ENCODE assay signal across 22 cellular contexts in genomic region chrX:24002792-24003191, GRCh38. TPM values are rescaled to one million over a fixed set of nuclear protein-coding genes. Genes with fewer than 3 reads are reported as not detected.
DNase-seq lines count a peak whose midpoint lies in the region; ATAC-seq, FAIRE-seq and TF ChIP-seq lines count a peak whose summit lies in the region.
"Had no signal": no experiment of that assay in that cellular context is flagged by ENCODE, and none has a peak within 500 bp of the region (broad histone marks: within the 10 kb centered on the region; RNA-seq: fewer than 3 reads in every experiment).

No MANE protein-coding gene starts in this region.

- H3K79me2 ChIP-seq in H9 (ENCODE audit: insufficient read depth, low read length), result no peaks in the 10 kb centered on the region

- no peak overlapping the region for H3K4ac ChIP-seq in H9 (ENCODE audit: low read depth, low read length)

- no peaks in the 10 kb centered on the region for H3K23me2 ChIP-seq in H9 (ENCODE audit: insufficient read length, low read depth, low read length, poor library complexity, severe bottlenecking)

- no peak overlapping the region for H3T11ph ChIP-seq in H9 (ENCODE audit: low read length)

- WGBS in H9 (ENCODE audit: extremely low coverage, insufficient read length, low lambda C conversion rate), result no CpG with 5 or more reads among the region's 2 CpGs

- H3K27me3 Mint-ChIP-seq in H9 (ENCODE audit: low read depth), result no peaks in the 10 kb centered on the region
- H3K27me3 Mint-ChIP-seq: CD4-positive, CD25-positive, alpha-beta regulatory T cell had no signal

- no peaks in the 10 kb centered on the region for H3K4me1 Mint-ChIP-seq in H9

- no peak overlapping the region for H3K56ac ChIP-seq in H9 (ENCODE audit: insufficient read length, low read depth, low read length)

- no peak overlapping the region for H2AFZ ChIP-seq in H9 (ENCODE audit: low read length)

- TF ChIP-seq CTCF in 22Rv1 (IDR thresholded peaks at IDR 0.05), result no peak
- TF ChIP-seq CTCF in H9 (conservative IDR thresholded peaks at IDR 0.05), result no peak

- H3K23ac ChIP-seq in H9 (ENCODE audit: insufficient read length, low read depth, low read length), result no peak overlapping the region

- H3K9me3 Mint-ChIP-seq in H9, result no peaks in the 10 kb centered on the region

- no peak overlapping the region for H2BK5ac ChIP-seq in H9 (ENCODE audit: insufficient read length, low read length)

- DNase-seq in GM19239 (ENCODE audit: insufficient read length, low spot score) (no peak), NCI-H526 (lab: John Stamatoyannopoulos, UW) (peak; percentile 69 to 79), dermis blood vessel endothelial cell (peak; percentile 5), AG08395 (ENCODE audit: low spot score) (no peak), H9 (no peak)
- DNase-seq in stimulated activated CD4-positive, alpha-beta T cell treated with anti-CD3 and anti-CD28 coated beads, Interleukin-2, amount 100 ng/mL, for 48 hours, result no peak
- DNase-seq: BE2C; CD4-positive, CD25-positive, alpha-beta regulatory T cell; KBM-7; NCI-H1105; NCI-H2029 treated with DMSO at 0.1 percent for 48 hours; NCI-H226; NCI-H510A treated with DMSO at 0.1 percent for 48 hours; NCI-H82; OCI-M1 had no signal

- no peak overlapping the region for H3K4me2 ChIP-seq in H9 (ENCODE audit: insufficient read depth, insufficient read length, low read length)

- no peak for ATAC-seq in GM18517 (IDR thresholded peaks at IDR 0.05; ENCODE audit: unreplicated experiment)
- ATAC-seq: Right ventricle myocardium inferior had no signal

- no peaks in the 10 kb centered on the region for H3K9me3 ChIP-seq in H9 (ENCODE audit: control insufficient read depth, low read depth, low read length)
- H3K9me3 ChIP-seq: BE2C, SJSA1 had no signal

- H3K79me1 ChIP-seq in H9 (ENCODE audit: insufficient read depth, low read depth, low read length, poor library complexity, severe bottlenecking), result peaks cover 5% of the 10 kb centered on the region

- peaks cover 31 to 65% (median 56%) of the 10 kb centered on the region in 3 experiments for H3K36me3 Mint-ChIP-seq in H9 (ENCODE audit: insufficient read depth in 1 of 3, low read depth in 3 of 3)

- H3K27ac ChIP-seq in 22Rv1, result peak overlapping the region; percentile 18; the same call in 1 of the 2 replicates
- H3K27ac ChIP-seq in H9 (ENCODE audit: insufficient read length, low read depth, low read length), result no peak overlapping the region
- H3K27ac ChIP-seq: HL-60, SJSA1 had no signal

- no peak overlapping the region for H2BK120ac ChIP-seq in H9 (ENCODE audit: low read depth, low read length, poor library complexity, severe bottlenecking)

- no peak overlapping the region for H4K8ac ChIP-seq in H9 (replicated peaks; ENCODE audit: insufficient read length, low read depth, low read length)

- no peaks in the 10 kb centered on the region for H4K20me1 ChIP-seq in H9 (ENCODE audit: control insufficient read depth, insufficient read depth, insufficient read length)

- H3K14ac ChIP-seq in H9 (ENCODE audit: insufficient read depth, low read length), result no peak overlapping the region

- H3K4me3 Mint-ChIP-seq in H9, result no peak overlapping the region

- no peak overlapping the region for H2BK20ac ChIP-seq in H9 (ENCODE audit: low read depth, low read length, poor library complexity, severe bottlenecking)

- peak; percentile 52 for FAIRE-seq in GM19239 (lab: Jason Lieb, UNC)
- FAIRE-seq: A204.1, H54 had no signal

- H2BK15ac ChIP-seq in H9 (ENCODE audit: low read depth, low read length), result no peak overlapping the region

- H3K27me3 ChIP-seq in H9 (ENCODE audit: insufficient read depth, low read length), result no peaks in the 10 kb centered on the region
- H3K27me3 ChIP-seq: BE2C, SJSA1 had no signal

- H4K5ac ChIP-seq in H9 (ENCODE audit: insufficient read length, low read depth, low read length), result no peak overlapping the region

- H3K18ac ChIP-seq in H9 (ENCODE audit: insufficient read length, low read depth, low read length), result no peak overlapping the region

- no peaks in the 10 kb centered on the region; the same call in 1 of the 2 replicates for H3K4me1 ChIP-seq in H9 (ENCODE audit: insufficient read depth, low read length)
- H3K4me1 ChIP-seq: BE2C, SJSA1 had no signal

- no peak overlapping the region for H2BK12ac ChIP-seq in H9 (ENCODE audit: insufficient read length, low read depth, low read length)

- H3K27ac Mint-ChIP-seq in H9, result no peak overlapping the region; a peak in 1 of 7 replicates
- H3K27ac Mint-ChIP-seq: CD4-positive, CD25-positive, alpha-beta regulatory T cell had no signal

- no peak overlapping the region for H3K9ac ChIP-seq in H9 (ENCODE audit: extremely low read depth, insufficient read length, low read length)

- H4K91ac ChIP-seq in H9 (ENCODE audit: insufficient read length, low read depth, low read length), result no peak overlapping the region

- H2AK5ac ChIP-seq in H9 (ENCODE audit: insufficient read length, low read length), result no peak overlapping the region

RNA-seq across cellular contexts. Expression of gene KLHL15, which starts 24.2 kb away (rescaled TPM):
- total RNA-seq in dermis blood vessel endothelial cell, result 9.4 and 10.0 TPM in 2 replicates
- 18.7 and 19.0 TPM in 2 replicates for total RNA-seq in H9 (2021)

RNA-seq across cellular contexts. Expression of gene EIF2S3, which starts 52.0 kb away (rescaled TPM):
- 222 and 303 TPM in 2 replicates for total RNA-seq in dermis blood vessel endothelial cell
- total RNA-seq in H9 (2021), result 575 and 598 TPM in 2 replicates

Comparison
In these comparisons a context has a peak if more than half of its experiments do, and no peak if none do; other contexts are left out.
1. DNase-seq: peak in NCI-H526 (2 of 2) and dermis blood vessel endothelial cell (single experiment); none in GM19239 (single experiment), AG08395 (single experiment), H9 (single experiment) and stimulated activated CD4-positive, alpha-beta T cell treated with anti-CD3 and anti-CD28 coated beads, Interleukin-2, amount 100 ng/mL, for 48 hours (0 of 2).